23 cellular contexts compared by ENCODE assay signal in the genomic region with DNA sequence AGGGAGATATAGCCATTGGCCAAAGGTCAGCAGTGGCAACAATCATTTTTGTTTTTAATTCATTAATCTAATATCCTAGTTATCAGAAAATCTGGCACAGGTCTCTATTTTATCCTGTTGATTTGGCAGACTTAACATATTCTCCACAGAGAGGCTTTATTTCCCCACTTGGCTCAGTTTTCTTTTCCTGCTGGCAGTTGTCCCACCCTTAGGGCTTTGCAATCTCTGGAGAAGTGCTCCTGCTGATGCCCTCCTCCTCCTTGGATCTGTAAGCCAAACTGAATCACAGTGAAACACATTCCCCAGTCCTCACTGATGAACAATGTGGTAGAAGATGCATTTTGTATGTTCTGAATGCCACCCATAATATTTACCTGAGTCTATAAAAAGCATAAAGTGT.
"Had no signal": no experiment of that assay in that cellular context is flagged by ENCODE, and none has a peak within 500 bp of the region (broad histone marks: within the 10 kb centered on the region; RNA-seq: fewer than 3 reads in every experiment).

No MANE protein-coding gene starts in this region.

- FAIRE-seq: kidney, urothelium cell line had no signal

- DNase-seq: activated CD4-positive, alpha-beta T cell treated with anti-CD3 and anti-CD28 coated beads, Interleukin-2, amount 50 U/mL, for 1 hour; activated CD8-positive, alpha-beta memory T cell treated with anti-CD3 and anti-CD28 coated beads for 24 hours; activated CD8-positive, alpha-beta memory T cell treated with anti-CD3 and anti-CD28 coated beads, Interleukin-2, amount 50 U/mL, for 48 hours; activated gamma-delta T cell; dermis blood vessel endothelial cell; effector memory CD4-positive, alpha-beta T cell; esophagus squamous epithelium; foreskin fibroblast; hippocampal formation; kidney; nephron progenitor cell; nucleus accumbens; retina; stimulated activated CD4-positive, alpha-beta T cell treated with anti-CD3 and anti-CD28 coated beads, Interleukin-12 subunit alpha, Interleukin-12 subunit beta, amount 100 ng/mL, for 4 hours; stimulated activated naive CD8-positive, alpha-beta T cell treated with anti-CD3 and anti-CD28 coated beads, Interleukin-15, Interleukin-2, amounts not matched to agents 100 U/mL and 50 U/mL, for 24 hours; T1000 had no signal

- H3K27ac ChIP-seq: esophagus squamous epithelium, tibial nerve had no signal

- H3K27ac Mint-ChIP-seq: activated naive CD4-positive, alpha-beta T cell treated with anti-CD3 and anti-CD28 coated beads, Interleukin-2, amount 50 U/mL, for 72 hours; mesothelial cell of epicardium; nephron progenitor cell had no signal

- H3K4me1 ChIP-seq: esophagus squamous epithelium had no signal

- H3K9me3 ChIP-seq: tibial nerve had no signal

- H3K4me3 ChIP-seq: esophagus squamous epithelium, lung, tibial nerve had no signal

- H3K36me3 Mint-ChIP-seq: activated naive CD4-positive, alpha-beta T cell treated with anti-CD3 and anti-CD28 coated beads, Interleukin-2, amount 50 U/mL, for 72 hours had no signal

- H3K36me3 ChIP-seq: esophagus squamous epithelium, tibial nerve had no signal

- ATAC-seq: activated CD4-positive, CD25-positive, alpha-beta regulatory T cell treated with anti-CD3 and anti-CD28 coated beads, Interleukin-2, amount 50 U/mL, for 24 hours; activated naive CD4-positive, alpha-beta T cell treated with anti-CD3 and anti-CD28 coated beads, Interleukin-2, amount 50 U/mL, for 72 hours; left lobe of liver; stimulated activated naive CD8-positive, alpha-beta T cell treated with anti-CD3 and anti-CD28 coated beads, Interleukin-15, Interleukin-2, amounts not matched to agents 100 U/mL and 50 U/mL, for 24 hours had no signal

- H3K4me1 Mint-ChIP-seq: nephron progenitor cell had no signal

- H3K4me3 Mint-ChIP-seq: mesothelial cell of epicardium, nephron progenitor cell had no signal

- H3K27me3 ChIP-seq: esophagus squamous epithelium, tibial nerve had no signal
